In the genomic region with DNA sequence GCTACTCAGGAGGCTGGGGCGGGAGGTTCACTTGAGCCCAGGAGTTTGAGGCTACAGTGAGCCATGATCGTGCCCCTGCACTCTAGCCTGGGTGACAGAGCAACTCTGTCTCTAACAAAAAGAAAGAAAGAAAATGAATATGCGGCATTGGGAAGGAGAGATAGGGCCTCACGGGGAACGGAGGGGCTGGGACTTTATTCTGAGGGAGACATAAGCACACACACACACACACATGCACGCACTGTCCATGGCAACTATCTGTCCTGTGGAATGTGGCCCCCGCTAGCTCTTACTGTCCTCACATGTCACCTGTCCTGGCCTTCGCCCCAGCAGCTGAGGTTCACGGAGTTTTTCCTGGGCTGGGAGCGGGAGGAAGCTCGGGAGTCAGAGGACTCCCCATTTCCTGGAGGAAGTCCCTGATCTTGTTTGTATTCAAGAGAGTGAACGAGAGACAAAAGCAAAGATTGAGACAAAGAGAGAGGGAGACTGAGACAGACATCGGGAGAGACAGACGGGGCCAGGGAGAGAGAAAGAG, we compare ENCODE assay signal across 7 cellular contexts. TPM values are rescaled to one million over a fixed set of nuclear protein-coding genes. Genes with fewer than 3 reads are reported as not detected.
DNase-seq lines count a peak whose midpoint lies in the region; ATAC-seq and TF ChIP-seq lines count a peak whose summit lies in the region.

No MANE protein-coding gene starts in this region.

- in situ Hi-C loops in gastrocnemius medialis (cut with MboI; ENCODE audit: low sequenced_read_pairs in 4 of 4): no loop called here

- intact Hi-C loops in gastrocnemius medialis (cut with DNase I; ENCODE audit: low total_unique reads): no loop called here

- H3K9me3 ChIP-seq in gastrocnemius medialis: no peaks in the 10 kb centered on the region

- H3K27me3 ChIP-seq in H7 (ENCODE audit: control insufficient read depth, insufficient read depth, low read length) (no peaks in the 10 kb centered on the region), foreskin keratinocyte (no peaks in the 10 kb centered on the region), gastrocnemius medialis (no peaks in the 10 kb centered on the region)

- peak overlapping the region; percentile 25 for H3K4me3 ChIP-seq in H7 (ENCODE audit: insufficient read depth, low read depth, low read length)
- peak overlapping the region; percentile 44 to 53 (median 50) for H3K4me3 ChIP-seq in gastrocnemius medialis

- TF ChIP-seq POLR2A in gastrocnemius medialis (IDR thresholded peaks at IDR 0.05): no peak

- H3K36me3 ChIP-seq in H7 (replicated peaks; ENCODE audit: control insufficient read depth, insufficient read depth, low read length) (no peaks in the 10 kb centered on the region; the same call in 1 of the 2 replicates), gastrocnemius medialis (no peaks in the 10 kb centered on the region)

- H3K4me1 ChIP-seq in foreskin keratinocyte (peaks cover 3% of the 10 kb centered on the region), gastrocnemius medialis (peaks cover 3 to 9% of the 10 kb centered on the region in 2 donors)

- DNase-seq in H7 (no peak), UCSD-AML1 (lab: John Stamatoyannopoulos, UW; ENCODE audit: unreplicated experiment) (peak; percentile 24), foreskin keratinocyte (peak; percentile 16 to 35), gastrocnemius medialis (no peak), SHP77 (lab: John Stamatoyannopoulos, UW) (no peak)
- DNase-seq in activated effector memory CD4-positive, alpha-beta T cell treated with Interleukin-2 at 50 U/mL for 16 hours: no peak

- H3K27ac ChIP-seq in foreskin keratinocyte (peak overlapping the region; percentile 66), gastrocnemius medialis (peak overlapping the region in 3 of 4 donors; percentile 39 to 63 (median 40))

- TF ChIP-seq CTCF in foreskin keratinocyte (conservative IDR thresholded peaks at IDR 0.05) (no peak), gastrocnemius medialis (IDR thresholded peaks at IDR 0.05 in 4 of 5, conservative IDR thresholded peaks at IDR 0.05 in 1 of 5) (no peak)

- no peak for ATAC-seq in foreskin keratinocyte
- ATAC-seq in gastrocnemius medialis: no peak
- no peak for ATAC-seq in HG02678 (IDR thresholded peaks at IDR 0.05; ENCODE audit: unreplicated experiment)

RNA-seq across cellular contexts. Expression of a gene that starts 0.7 kb away (rescaled TPM):
- 14.2 and 18.0 TPM in 2 replicates for total RNA-seq in H7 (2014; rRNA removed; shearing (Covaris generic))
- 65.5 and 76.1 TPM in 2 replicates for total RNA-seq in foreskin keratinocyte
- polyA plus RNA-seq in foreskin keratinocyte: 75.0 and 84.2 TPM in 2 replicates
- total RNA-seq in gastrocnemius medialis: 1 to 10 TPM in 2 of 4 donors, under 1 TPM in 1, not detected in 1; 0.94 to 2.1 (median 1.3) TPM

RNA-seq across cellular contexts. Expression of a gene that starts 5.4 kb away (rescaled TPM):
- total RNA-seq in H7 (2014; rRNA removed; shearing (Covaris generic)): 11.4 and 17.4 TPM in 2 replicates
- total RNA-seq in foreskin keratinocyte (10.0 and 10.9 TPM in 2 replicates), gastrocnemius medialis (1 to 10 TPM; 2.7 to 3.1 (median 3.0) TPM)
- polyA plus RNA-seq in foreskin keratinocyte: 15.2 and 15.5 TPM in 2 replicates

RNA-seq across cellular contexts. Expression of a gene that starts 33.6 kb away (rescaled TPM):
- total RNA-seq in H7 (2014; rRNA removed; shearing (Covaris generic)): 29.8 and 34.1 TPM in 2 replicates
- total RNA-seq in foreskin keratinocyte: 7.3 and 8.6 TPM in 2 replicates
- polyA plus RNA-seq in foreskin keratinocyte: 8.4 and 10.4 TPM in 2 replicates
- total RNA-seq in gastrocnemius medialis: not detected

RNA-seq across cellular contexts. Expression of a gene that starts 35.8 kb away (rescaled TPM):
- 0.45 and 0.78 TPM in 2 replicates for total RNA-seq in H7 (2014; rRNA removed; shearing (Covaris generic))
- total RNA-seq in foreskin keratinocyte: not detected in 2 replicates
- not detected in 2 replicates for polyA plus RNA-seq in foreskin keratinocyte
- not detected for total RNA-seq in gastrocnemius medialis

RNA-seq across cellular contexts. Expression of a gene that starts 58.9 kb away (rescaled TPM):
- total RNA-seq in H7 (2014; rRNA removed; shearing (Covaris generic)): 1.3 and 1.5 TPM in 2 replicates
- total RNA-seq in foreskin keratinocyte (not detected in 2 replicates), gastrocnemius medialis (under 1 TPM in 1 of 4 donors, not detected in 3; 0.26 TPM)
- not detected in 2 replicates for polyA plus RNA-seq in foreskin keratinocyte

Comparison
In these comparisons a context has a peak if more than half of its experiments do, and no peak if none do; other contexts are left out.
1. DNase-seq: peak in UCSD-AML1 (single experiment) and foreskin keratinocyte (2 of 2); none in H7 (single experiment), gastrocnemius medialis (0 of 2), activated effector memory CD4-positive, alpha-beta T cell treated with Interleukin-2 at 50 U/mL for 16 hours (single experiment) and SHP77 (0 of 2).